ENCODE assay signal across 3 cellular contexts in genomic region chr7:30647589-30647988, GRCh38.
TF ChIP-seq lines count a peak whose summit lies in the region.

No MANE protein-coding gene starts in this region.

TF ChIP-seq in SK-N-SH, 30 proteins besides CTCF, POLR2A, EP300 and RAD21 (continued from another document):
- TF ChIP-seq NFIC (IDR thresholded peaks at IDR 0.05; ENCODE audit: borderline replicate concordance) (no peak), IRF3 (IDR thresholded peaks at IDR 0.05; ENCODE audit: low read depth, low read length) (no peak), GABPA (IDR thresholded peaks at IDR 0.05; ENCODE audit: low read depth) (no peak), CHD2 (IDR thresholded peaks at IDR 0.05; ENCODE audit: low read length, partially characterized antibody) (no peak)
- TF ChIP-seq, protein P1, sequence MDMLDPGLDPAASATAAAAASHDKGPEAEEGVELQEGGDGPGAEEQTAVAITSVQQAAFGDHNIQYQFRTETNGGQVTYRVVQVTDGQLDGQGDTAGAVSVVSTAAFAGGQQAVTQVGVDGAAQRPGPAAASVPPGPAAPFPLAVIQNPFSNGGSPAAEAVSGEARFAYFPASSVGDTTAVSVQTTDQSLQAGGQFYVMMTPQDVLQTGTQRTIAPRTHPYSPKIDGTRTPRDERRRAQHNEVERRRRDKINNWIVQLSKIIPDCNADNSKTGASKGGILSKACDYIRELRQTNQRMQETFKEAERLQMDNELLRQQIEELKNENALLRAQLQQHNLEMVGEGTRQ (IDR thresholded peaks at IDR 0.05; ENCODE audit: borderline replicate concordance, low read depth, low read length), result no peak
- TF ChIP-seq, protein P2, sequence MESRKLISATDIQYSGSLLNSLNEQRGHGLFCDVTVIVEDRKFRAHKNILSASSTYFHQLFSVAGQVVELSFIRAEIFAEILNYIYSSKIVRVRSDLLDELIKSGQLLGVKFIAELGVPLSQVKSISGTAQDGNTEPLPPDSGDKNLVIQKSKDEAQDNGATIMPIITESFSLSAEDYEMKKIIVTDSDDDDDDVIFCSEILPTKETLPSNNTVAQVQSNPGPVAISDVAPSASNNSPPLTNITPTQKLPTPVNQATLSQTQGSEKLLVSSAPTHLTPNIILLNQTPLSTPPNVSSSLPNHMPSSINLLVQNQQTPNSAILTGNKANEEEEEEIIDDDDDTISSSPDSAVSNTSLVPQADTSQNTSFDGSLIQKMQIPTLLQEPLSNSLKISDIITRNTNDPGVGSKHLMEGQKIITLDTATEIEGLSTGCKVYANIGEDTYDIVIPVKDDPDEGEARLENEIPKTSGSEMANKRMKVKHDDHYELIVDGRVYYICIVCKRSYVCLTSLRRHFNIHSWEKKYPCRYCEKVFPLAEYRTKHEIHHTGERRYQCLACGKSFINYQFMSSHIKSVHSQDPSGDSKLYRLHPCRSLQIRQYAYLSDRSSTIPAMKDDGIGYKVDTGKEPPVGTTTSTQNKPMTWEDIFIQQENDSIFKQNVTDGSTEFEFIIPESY (IDR thresholded peaks at IDR 0.05; ENCODE audit: borderline replicate concordance, low read depth), result no peak
TF ChIP-seq in SK-N-SH: peak in this region for 0.

TF ChIP-seq in SK-N-SH treated with all-trans-retinoic acid at 6 μM for 48 hours, 23 proteins besides CTCF, POLR2A, EP300 and RAD21:
- TF ChIP-seq POU6F1 (CRISPR knock-in tag; IDR thresholded peaks at IDR 0.05; ENCODE audit: borderline replicate concordance, low read depth), result no peak
- no peak for TF ChIP-seq TSHZ2 (CRISPR knock-in tag; IDR thresholded peaks at IDR 0.05)
- TF ChIP-seq PPARA (CRISPR knock-in tag; IDR thresholded peaks at IDR 0.05; ENCODE audit: borderline replicate concordance), result no peak
- TF ChIP-seq TCF4 (CRISPR knock-in tag; IDR thresholded peaks at IDR 0.05; ENCODE audit: borderline replicate concordance), result no peak
- no peak for TF ChIP-seq SNAI2 (CRISPR knock-in tag; IDR thresholded peaks at IDR 0.05)
- TF ChIP-seq ZC3H10 (CRISPR knock-in tag; IDR thresholded peaks at IDR 0.05), result no peak
- no peak for TF ChIP-seq ZNF8 (CRISPR knock-in tag; IDR thresholded peaks at IDR 0.05)
- no peak for TF ChIP-seq RARB (CRISPR knock-in tag; IDR thresholded peaks at IDR 0.05)
- TF ChIP-seq CSDC2 (CRISPR knock-in tag; IDR thresholded peaks at IDR 0.05), result no peak
- TF ChIP-seq ARNTL (CRISPR knock-in tag; IDR thresholded peaks at IDR 0.05; ENCODE audit: borderline replicate concordance, low read depth), result no peak
- TF ChIP-seq ZNF565 (CRISPR knock-in tag; conservative IDR thresholded peaks at IDR 0.05; ENCODE audit: low read depth), result no peak

TF ChIP-seq in GM23338, 12 proteins besides CTCF, POLR2A, EP300 and RAD21 (continued from another document):
- TF ChIP-seq, protein P3, sequence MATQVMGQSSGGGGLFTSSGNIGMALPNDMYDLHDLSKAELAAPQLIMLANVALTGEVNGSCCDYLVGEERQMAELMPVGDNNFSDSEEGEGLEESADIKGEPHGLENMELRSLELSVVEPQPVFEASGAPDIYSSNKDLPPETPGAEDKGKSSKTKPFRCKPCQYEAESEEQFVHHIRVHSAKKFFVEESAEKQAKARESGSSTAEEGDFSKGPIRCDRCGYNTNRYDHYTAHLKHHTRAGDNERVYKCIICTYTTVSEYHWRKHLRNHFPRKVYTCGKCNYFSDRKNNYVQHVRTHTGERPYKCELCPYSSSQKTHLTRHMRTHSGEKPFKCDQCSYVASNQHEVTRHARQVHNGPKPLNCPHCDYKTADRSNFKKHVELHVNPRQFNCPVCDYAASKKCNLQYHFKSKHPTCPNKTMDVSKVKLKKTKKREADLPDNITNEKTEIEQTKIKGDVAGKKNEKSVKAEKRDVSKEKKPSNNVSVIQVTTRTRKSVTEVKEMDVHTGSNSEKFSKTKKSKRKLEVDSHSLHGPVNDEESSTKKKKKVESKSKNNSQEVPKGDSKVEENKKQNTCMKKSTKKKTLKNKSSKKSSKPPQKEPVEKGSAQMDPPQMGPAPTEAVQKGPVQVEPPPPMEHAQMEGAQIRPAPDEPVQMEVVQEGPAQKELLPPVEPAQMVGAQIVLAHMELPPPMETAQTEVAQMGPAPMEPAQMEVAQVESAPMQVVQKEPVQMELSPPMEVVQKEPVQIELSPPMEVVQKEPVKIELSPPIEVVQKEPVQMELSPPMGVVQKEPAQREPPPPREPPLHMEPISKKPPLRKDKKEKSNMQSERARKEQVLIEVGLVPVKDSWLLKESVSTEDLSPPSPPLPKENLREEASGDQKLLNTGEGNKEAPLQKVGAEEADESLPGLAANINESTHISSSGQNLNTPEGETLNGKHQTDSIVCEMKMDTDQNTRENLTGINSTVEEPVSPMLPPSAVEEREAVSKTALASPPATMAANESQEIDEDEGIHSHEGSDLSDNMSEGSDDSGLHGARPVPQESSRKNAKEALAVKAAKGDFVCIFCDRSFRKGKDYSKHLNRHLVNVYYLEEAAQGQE (IDR thresholded peaks at IDR 0.05; ENCODE audit: unreplicated experiment), result no peak
- no peak for TF ChIP-seq EZH2 (IDR thresholded peaks at IDR 0.05; ENCODE audit: low read depth, unreplicated experiment)
- no peak for TF ChIP-seq STAT1 (IDR thresholded peaks at IDR 0.05; ENCODE audit: unreplicated experiment)
- TF ChIP-seq ZNF331 (CRISPR knock-in tag; IDR thresholded peaks at IDR 0.05; ENCODE audit: low read depth), result no peak
- no peak for TF ChIP-seq JUNB (IDR thresholded peaks at IDR 0.05; ENCODE audit: unreplicated experiment)
- TF ChIP-seq POLR2AphosphoS5 (IDR thresholded peaks at IDR 0.05; ENCODE audit: low read depth), result no peak
- TF ChIP-seq CREB1 (CRISPR knock-in tag; IDR thresholded peaks at IDR 0.05; ENCODE audit: low read depth), result no peak
- no peak for TF ChIP-seq ETS1 (IDR thresholded peaks at IDR 0.05)
- no peak for TF ChIP-seq EZH2phosphoT487 (IDR thresholded peaks at IDR 0.05; ENCODE audit: unreplicated experiment)
- no peak for TF ChIP-seq ZNF114 (CRISPR knock-in tag; IDR thresholded peaks at IDR 0.05)
- TF ChIP-seq ZNF462 (CRISPR knock-in tag; IDR thresholded peaks at IDR 0.05), result no peak
